ENCODE assay signal across 8 cellular contexts in genomic region chr14:22084393-22085281, GRCh38.
DNase-seq lines count a peak whose midpoint lies in the region; ATAC-seq and TF ChIP-seq lines count a peak whose summit lies in the region.

No MANE protein-coding gene starts in this region.

- peaks cover 44% of the 10 kb centered on the region for H3K27me3 ChIP-seq in WERI-Rb-1 (ENCODE audit: insufficient read depth, low read depth, severe bottlenecking)
- H3K27me3 ChIP-seq in psoas muscle (ENCODE audit: insufficient read depth in 3 of 3, low read length in 2 of 3) = no peaks in the 10 kb centered on the region

- H3K9me3 ChIP-seq in WERI-Rb-1 (ENCODE audit: severe bottlenecking) (no peaks in the 10 kb centered on the region), psoas muscle (no peaks in the 10 kb centered on the region)

- DNase-seq in AG08396 (ENCODE audit: low spot score) (peak; percentile 11), GDM1 (lab: John Stamatoyannopoulos, UW) (peak; percentile 23), NAMALWA (ENCODE audit: low spot score) (peak; percentile 80), WERI-Rb-1 (peak; percentile 10), foreskin melanocyte (peak; percentile 48), psoas muscle (no peak)

- TF ChIP-seq CTCF in WERI-Rb-1 (IDR thresholded peaks at IDR 0.05; ENCODE audit: low read depth, low read length) (peak; percentile 44), psoas muscle (IDR thresholded peaks at IDR 0.05) (peak; percentile 49)

- ATAC-seq in psoas muscle = no peak
- ATAC-seq in HG02870 (IDR thresholded peaks at IDR 0.05; ENCODE audit: unreplicated experiment) = no peak
- no peak for ATAC-seq in GM21390 (IDR thresholded peaks at IDR 0.05; ENCODE audit: unreplicated experiment)

- H3K27ac ChIP-seq in WERI-Rb-1 (no peak overlapping the region), psoas muscle (no peak overlapping the region)

- no peaks in the 10 kb centered on the region for H3K36me3 ChIP-seq in WERI-Rb-1
- no peaks in the 10 kb centered on the region for H3K36me3 ChIP-seq in psoas muscle (ENCODE audit: insufficient read depth in 1 of 2, low read depth in 1 of 2)

- intact Hi-C loops in psoas muscle (cut with DNase I) = no loop called here

- H3K4me1 ChIP-seq in psoas muscle = no peaks in the 10 kb centered on the region

- WGBS in psoas muscle, 3 donors = 44 to 47% (median 47%) methylated on average over 6 of the region's 6 CpGs

- H3K4me3 ChIP-seq in WERI-Rb-1 (ENCODE audit: low read depth, low read length) (no peak overlapping the region), psoas muscle (no peak overlapping the region)

Comparison
In these comparisons a context has a peak if more than half of its experiments do, and no peak if none do; other contexts are left out.
1. DNase-seq: peak in AG08396 (single experiment), GDM1 (single experiment), NAMALWA (single experiment), WERI-Rb-1 (single experiment) and foreskin melanocyte (single experiment); none in psoas muscle (0 of 2).